In genomic region chr14:58272589-58273372, GRCh38 we compare ENCODE assay signal across 1 cellular context.
TF ChIP-seq lines count a peak whose summit lies in the region.

No MANE protein-coding gene starts in this region.

TF ChIP-seq in HepG2, 621 proteins besides CTCF, POLR2A, EP300 and RAD21 (continued from another document and continues in another):
- TF ChIP-seq, protein P1, sequence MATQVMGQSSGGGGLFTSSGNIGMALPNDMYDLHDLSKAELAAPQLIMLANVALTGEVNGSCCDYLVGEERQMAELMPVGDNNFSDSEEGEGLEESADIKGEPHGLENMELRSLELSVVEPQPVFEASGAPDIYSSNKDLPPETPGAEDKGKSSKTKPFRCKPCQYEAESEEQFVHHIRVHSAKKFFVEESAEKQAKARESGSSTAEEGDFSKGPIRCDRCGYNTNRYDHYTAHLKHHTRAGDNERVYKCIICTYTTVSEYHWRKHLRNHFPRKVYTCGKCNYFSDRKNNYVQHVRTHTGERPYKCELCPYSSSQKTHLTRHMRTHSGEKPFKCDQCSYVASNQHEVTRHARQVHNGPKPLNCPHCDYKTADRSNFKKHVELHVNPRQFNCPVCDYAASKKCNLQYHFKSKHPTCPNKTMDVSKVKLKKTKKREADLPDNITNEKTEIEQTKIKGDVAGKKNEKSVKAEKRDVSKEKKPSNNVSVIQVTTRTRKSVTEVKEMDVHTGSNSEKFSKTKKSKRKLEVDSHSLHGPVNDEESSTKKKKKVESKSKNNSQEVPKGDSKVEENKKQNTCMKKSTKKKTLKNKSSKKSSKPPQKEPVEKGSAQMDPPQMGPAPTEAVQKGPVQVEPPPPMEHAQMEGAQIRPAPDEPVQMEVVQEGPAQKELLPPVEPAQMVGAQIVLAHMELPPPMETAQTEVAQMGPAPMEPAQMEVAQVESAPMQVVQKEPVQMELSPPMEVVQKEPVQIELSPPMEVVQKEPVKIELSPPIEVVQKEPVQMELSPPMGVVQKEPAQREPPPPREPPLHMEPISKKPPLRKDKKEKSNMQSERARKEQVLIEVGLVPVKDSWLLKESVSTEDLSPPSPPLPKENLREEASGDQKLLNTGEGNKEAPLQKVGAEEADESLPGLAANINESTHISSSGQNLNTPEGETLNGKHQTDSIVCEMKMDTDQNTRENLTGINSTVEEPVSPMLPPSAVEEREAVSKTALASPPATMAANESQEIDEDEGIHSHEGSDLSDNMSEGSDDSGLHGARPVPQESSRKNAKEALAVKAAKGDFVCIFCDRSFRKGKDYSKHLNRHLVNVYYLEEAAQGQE (IDR thresholded peaks at IDR 0.05; ENCODE audit: borderline replicate concordance in 1 of 2, low read depth in 1 of 2, low read length in 2 of 2): 0 out of 4 replicates have a peak, but pooled peaks of 1 of the 2 experiments have one; percentile 18
- TF ChIP-seq SRY (CRISPR knock-in tag; IDR thresholded peaks at IDR 0.05) (no peak), JUND (CRISPR knock-in tag; IDR thresholded peaks at IDR 0.05) (no peak), NRL (CRISPR knock-in tag; IDR thresholded peaks at IDR 0.05; ENCODE audit: borderline replicate concordance) (no peak), ZNF10 (CRISPR knock-in tag; IDR thresholded peaks at IDR 0.05; ENCODE audit: borderline replicate concordance, low read depth) (no peak), KDM1A (CRISPR knock-in tag; IDR thresholded peaks at IDR 0.05) (no peak), GLMP (CRISPR knock-in tag; IDR thresholded peaks at IDR 0.05; ENCODE audit: borderline replicate concordance) (no peak), PHF21A (CRISPR knock-in tag; IDR thresholded peaks at IDR 0.05) (peak; percentile 55; the same call in 1 of the 2 replicates), TCF7 (IDR thresholded peaks at IDR 0.05; ENCODE audit: low read depth) (0 out of 2 replicates have a peak, but pooled peaks have one; percentile 9), GABPB1 (CRISPR knock-in tag; IDR thresholded peaks at IDR 0.05) (0 out of 2 replicates have a peak, but pooled peaks have one; percentile 19), REPIN1 (CRISPR knock-in tag; IDR thresholded peaks at IDR 0.05; ENCODE audit: borderline replicate concordance, low read depth) (0 out of 2 replicates have a peak, but pooled peaks have one; percentile 32), POGZ (CRISPR knock-in tag; IDR thresholded peaks at IDR 0.05) (peak; percentile 65), MAFF (IDR thresholded peaks at IDR 0.05; ENCODE audit: low read depth, low read length) (no peak), ZNF660 (CRISPR knock-in tag; IDR thresholded peaks at IDR 0.05; ENCODE audit: borderline replicate concordance, low read depth) (no peak), ZNF3 (CRISPR knock-in tag; IDR thresholded peaks at IDR 0.05) (no peak), ZNF773 (CRISPR knock-in tag; IDR thresholded peaks at IDR 0.05; ENCODE audit: borderline replicate concordance) (no peak), FOXC1 (CRISPR knock-in tag; IDR thresholded peaks at IDR 0.05; ENCODE audit: borderline replicate concordance) (no peak), ZNF878 (CRISPR knock-in tag; IDR thresholded peaks at IDR 0.05) (0 out of 2 replicates have a peak, but pooled peaks have one; percentile 23), ZNF354B (CRISPR knock-in tag; IDR thresholded peaks at IDR 0.05) (no peak), PHB2 (IDR thresholded peaks at IDR 0.05; ENCODE audit: partially characterized antibody) (no peak), FLYWCH1 (CRISPR knock-in tag; IDR thresholded peaks at IDR 0.05) (no peak), ZNF484 (CRISPR knock-in tag; IDR thresholded peaks at IDR 0.05; ENCODE audit: borderline replicate concordance, low read depth) (no peak), DBP (CRISPR knock-in tag; IDR thresholded peaks at IDR 0.05; ENCODE audit: not compliant biosample characterization) (no peak), KLF12 (CRISPR knock-in tag; IDR thresholded peaks at IDR 0.05; ENCODE audit: borderline replicate concordance) (no peak), TFDP1 (CRISPR knock-in tag; IDR thresholded peaks at IDR 0.05; ENCODE audit: borderline replicate concordance) (no peak), ZNF468 (CRISPR knock-in tag; IDR thresholded peaks at IDR 0.05) (no peak), ATAD3A (CRISPR knock-in tag; IDR thresholded peaks at IDR 0.05) (no peak), STAT6 (CRISPR knock-in tag; IDR thresholded peaks at IDR 0.05; ENCODE audit: borderline replicate concordance) (no peak), TBX3 (IDR thresholded peaks at IDR 0.05; ENCODE audit: borderline replicate concordance) (peak; percentile 29; the same call in 1 of the 2 replicates), RBFOX2 (IDR thresholded peaks at IDR 0.05; ENCODE audit: low read depth, low read length) (no peak), SOX5 (CRISPR knock-in tag; IDR thresholded peaks at IDR 0.05; ENCODE audit: borderline replicate concordance) (peak; percentile 73; the same call in 1 of the 2 replicates), MBD4 (IDR thresholded peaks at IDR 0.05; ENCODE audit: borderline replicate concordance, low read length) (0 out of 2 replicates have a peak, but pooled peaks have one; percentile 45), ZNF232 (CRISPR knock-in tag; IDR thresholded peaks at IDR 0.05; ENCODE audit: borderline replicate concordance) (no peak; the same call in 1 of the 2 replicates), CEBPG (CRISPR knock-in tag; IDR thresholded peaks at IDR 0.05) (peak; percentile 57), ZNF543 (CRISPR knock-in tag; IDR thresholded peaks at IDR 0.05) (no peak)
- TF ChIP-seq, protein P2, sequence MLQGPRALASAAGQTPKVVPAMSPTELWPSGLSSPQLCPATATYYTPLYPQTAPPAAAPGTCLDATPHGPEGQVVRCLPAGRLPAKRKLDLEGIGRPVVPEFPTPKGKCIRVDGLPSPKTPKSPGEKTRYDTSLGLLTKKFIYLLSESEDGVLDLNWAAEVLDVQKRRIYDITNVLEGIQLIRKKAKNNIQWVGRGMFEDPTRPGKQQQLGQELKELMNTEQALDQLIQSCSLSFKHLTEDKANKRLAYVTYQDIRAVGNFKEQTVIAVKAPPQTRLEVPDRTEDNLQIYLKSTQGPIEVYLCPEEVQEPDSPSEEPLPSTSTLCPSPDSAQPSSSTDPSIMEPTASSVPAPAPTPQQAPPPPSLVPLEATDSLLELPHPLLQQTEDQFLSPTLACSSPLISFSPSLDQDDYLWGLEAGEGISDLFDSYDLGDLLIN (CRISPR knock-in tag; IDR thresholded peaks at IDR 0.05; ENCODE audit: borderline replicate concordance): no peak
- TF ChIP-seq, protein P3, sequence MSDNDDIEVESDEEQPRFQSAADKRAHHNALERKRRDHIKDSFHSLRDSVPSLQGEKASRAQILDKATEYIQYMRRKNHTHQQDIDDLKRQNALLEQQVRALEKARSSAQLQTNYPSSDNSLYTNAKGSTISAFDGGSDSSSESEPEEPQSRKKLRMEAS (IDR thresholded peaks at IDR 0.05): peak; percentile 48
- TF ChIP-seq, protein P4, sequence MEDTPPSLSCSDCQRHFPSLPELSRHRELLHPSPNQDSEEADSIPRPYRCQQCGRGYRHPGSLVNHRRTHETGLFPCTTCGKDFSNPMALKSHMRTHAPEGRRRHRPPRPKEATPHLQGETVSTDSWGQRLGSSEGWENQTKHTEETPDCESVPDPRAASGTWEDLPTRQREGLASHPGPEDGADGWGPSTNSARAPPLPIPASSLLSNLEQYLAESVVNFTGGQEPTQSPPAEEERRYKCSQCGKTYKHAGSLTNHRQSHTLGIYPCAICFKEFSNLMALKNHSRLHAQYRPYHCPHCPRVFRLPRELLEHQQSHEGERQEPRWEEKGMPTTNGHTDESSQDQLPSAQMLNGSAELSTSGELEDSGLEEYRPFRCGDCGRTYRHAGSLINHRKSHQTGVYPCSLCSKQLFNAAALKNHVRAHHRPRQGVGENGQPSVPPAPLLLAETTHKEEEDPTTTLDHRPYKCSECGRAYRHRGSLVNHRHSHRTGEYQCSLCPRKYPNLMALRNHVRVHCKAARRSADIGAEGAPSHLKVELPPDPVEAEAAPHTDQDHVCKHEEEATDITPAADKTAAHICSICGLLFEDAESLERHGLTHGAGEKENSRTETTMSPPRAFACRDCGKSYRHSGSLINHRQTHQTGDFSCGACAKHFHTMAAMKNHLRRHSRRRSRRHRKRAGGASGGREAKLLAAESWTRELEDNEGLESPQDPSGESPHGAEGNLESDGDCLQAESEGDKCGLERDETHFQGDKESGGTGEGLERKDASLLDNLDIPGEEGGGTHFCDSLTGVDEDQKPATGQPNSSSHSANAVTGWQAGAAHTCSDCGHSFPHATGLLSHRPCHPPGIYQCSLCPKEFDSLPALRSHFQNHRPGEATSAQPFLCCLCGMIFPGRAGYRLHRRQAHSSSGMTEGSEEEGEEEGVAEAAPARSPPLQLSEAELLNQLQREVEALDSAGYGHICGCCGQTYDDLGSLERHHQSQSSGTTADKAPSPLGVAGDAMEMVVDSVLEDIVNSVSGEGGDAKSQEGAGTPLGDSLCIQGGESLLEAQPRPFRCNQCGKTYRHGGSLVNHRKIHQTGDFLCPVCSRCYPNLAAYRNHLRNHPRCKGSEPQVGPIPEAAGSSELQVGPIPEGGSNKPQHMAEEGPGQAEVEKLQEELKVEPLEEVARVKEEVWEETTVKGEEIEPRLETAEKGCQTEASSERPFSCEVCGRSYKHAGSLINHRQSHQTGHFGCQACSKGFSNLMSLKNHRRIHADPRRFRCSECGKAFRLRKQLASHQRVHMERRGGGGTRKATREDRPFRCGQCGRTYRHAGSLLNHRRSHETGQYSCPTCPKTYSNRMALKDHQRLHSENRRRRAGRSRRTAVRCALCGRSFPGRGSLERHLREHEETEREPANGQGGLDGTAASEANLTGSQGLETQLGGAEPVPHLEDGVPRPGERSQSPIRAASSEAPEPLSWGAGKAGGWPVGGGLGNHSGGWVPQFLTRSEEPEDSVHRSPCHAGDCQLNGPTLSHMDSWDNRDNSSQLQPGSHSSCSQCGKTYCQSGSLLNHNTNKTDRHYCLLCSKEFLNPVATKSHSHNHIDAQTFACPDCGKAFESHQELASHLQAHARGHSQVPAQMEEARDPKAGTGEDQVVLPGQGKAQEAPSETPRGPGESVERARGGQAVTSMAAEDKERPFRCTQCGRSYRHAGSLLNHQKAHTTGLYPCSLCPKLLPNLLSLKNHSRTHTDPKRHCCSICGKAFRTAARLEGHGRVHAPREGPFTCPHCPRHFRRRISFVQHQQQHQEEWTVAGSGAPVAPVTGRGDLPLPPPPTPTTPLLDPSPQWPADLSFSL (CRISPR knock-in tag; IDR thresholded peaks at IDR 0.05): 0 out of 2 replicates have a peak, but pooled peaks have one; percentile 39
- TF ChIP-seq, protein P5, sequence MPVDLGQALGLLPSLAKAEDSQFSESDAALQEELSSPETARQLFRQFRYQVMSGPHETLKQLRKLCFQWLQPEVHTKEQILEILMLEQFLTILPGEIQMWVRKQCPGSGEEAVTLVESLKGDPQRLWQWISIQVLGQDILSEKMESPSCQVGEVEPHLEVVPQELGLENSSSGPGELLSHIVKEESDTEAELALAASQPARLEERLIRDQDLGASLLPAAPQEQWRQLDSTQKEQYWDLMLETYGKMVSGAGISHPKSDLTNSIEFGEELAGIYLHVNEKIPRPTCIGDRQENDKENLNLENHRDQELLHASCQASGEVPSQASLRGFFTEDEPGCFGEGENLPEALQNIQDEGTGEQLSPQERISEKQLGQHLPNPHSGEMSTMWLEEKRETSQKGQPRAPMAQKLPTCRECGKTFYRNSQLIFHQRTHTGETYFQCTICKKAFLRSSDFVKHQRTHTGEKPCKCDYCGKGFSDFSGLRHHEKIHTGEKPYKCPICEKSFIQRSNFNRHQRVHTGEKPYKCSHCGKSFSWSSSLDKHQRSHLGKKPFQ (CRISPR knock-in tag; IDR thresholded peaks at IDR 0.05; ENCODE audit: insufficient replicate concordance): no peak
- TF ChIP-seq, protein P6, sequence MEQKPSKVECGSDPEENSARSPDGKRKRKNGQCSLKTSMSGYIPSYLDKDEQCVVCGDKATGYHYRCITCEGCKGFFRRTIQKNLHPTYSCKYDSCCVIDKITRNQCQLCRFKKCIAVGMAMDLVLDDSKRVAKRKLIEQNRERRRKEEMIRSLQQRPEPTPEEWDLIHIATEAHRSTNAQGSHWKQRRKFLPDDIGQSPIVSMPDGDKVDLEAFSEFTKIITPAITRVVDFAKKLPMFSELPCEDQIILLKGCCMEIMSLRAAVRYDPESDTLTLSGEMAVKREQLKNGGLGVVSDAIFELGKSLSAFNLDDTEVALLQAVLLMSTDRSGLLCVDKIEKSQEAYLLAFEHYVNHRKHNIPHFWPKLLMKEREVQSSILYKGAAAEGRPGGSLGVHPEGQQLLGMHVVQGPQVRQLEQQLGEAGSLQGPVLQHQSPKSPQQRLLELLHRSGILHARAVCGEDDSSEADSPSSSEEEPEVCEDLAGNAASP (CRISPR knock-in tag; IDR thresholded peaks at IDR 0.05; ENCODE audit: borderline replicate concordance): 0 out of 2 replicates have a peak, but pooled peaks have one; percentile 46
